8 cellular contexts compared by ENCODE assay signal in the genomic region with DNA sequence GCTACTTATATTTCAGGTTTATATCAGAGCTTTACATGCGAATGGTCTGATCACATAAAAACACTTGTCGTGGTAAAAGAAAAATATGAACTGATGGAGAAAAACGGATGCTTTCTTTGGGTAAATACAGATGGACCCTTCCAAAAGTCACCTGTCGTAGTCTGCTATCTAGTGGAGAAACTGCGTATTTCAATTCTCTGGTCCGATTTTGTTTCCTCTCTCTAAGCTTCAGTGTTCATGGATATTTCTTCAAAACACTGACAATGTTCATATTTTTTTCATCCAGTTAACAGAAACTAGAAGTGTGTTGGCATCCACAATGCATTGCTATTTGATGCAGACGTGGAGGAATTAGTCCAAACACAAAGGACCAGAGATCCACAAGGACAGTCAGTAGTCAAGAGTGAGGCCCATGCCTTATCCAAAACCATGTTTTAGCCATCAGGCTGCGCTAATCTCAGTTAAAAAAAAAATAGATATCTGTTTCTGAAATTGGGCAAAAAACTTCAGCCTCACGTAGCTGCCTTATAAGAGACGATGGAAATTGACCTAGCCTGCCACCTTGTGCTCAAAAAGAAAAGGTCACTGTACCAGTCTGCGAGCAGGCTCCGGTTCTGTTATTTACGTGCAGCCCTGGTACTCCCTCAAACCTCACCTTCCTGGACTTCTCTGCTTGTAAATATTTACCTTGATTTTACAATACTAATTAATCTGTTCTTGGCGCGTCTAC. TPM values are rescaled to one million over a fixed set of nuclear protein-coding genes. Genes with fewer than 3 reads are reported as not detected.
A peak's percentile ranks its signal among the peaks of the same experiment; 100 is the strongest.
DNase-seq lines count a peak whose midpoint lies in the region; ATAC-seq and TF ChIP-seq lines count a peak whose summit lies in the region.

No MANE protein-coding gene starts in this region.

- peak overlapping the region; percentile 94 for H2AFZ ChIP-seq in OCI-LY3 (ENCODE audit: low read depth, low read length)

- peaks cover 21% of the 10 kb centered on the region for H3K27me3 ChIP-seq in OCI-LY3 (ENCODE audit: low read depth, low read length)
- no peaks in the 10 kb centered on the region for H3K27me3 ChIP-seq in right cardiac atrium (ENCODE audit: control insufficient read depth, insufficient read depth)
- H3K27me3 ChIP-seq in psoas muscle (ENCODE audit: insufficient read depth in 3 of 3, low read length in 2 of 3) = no peaks in the 10 kb centered on the region

- H3K79me2 ChIP-seq in OCI-LY3 (ENCODE audit: low read length) = no peaks in the 10 kb centered on the region

- WGBS in right cardiac atrium = 13% methylated on average over 15 of the region's 15 CpGs
- WGBS in psoas muscle, 3 donors = 10 to 14% (median 11%) methylated on average over 15 of the region's 15 CpGs

- H3K9me3 ChIP-seq in OCI-LY3 (ENCODE audit: insufficient read depth, low read length) (no peaks in the 10 kb centered on the region), right cardiac atrium (ENCODE audit: control insufficient read depth, low read length) (no peaks in the 10 kb centered on the region), psoas muscle (no peaks in the 10 kb centered on the region)

- ATAC-seq in GM19452 (IDR thresholded peaks at IDR 0.05; ENCODE audit: unreplicated experiment) = peak; percentile 91
- ATAC-seq in right cardiac atrium = peak; percentile 85 to 88
- peak; percentile 60 to 85 (median 72) for ATAC-seq in psoas muscle
- no peak for ATAC-seq in HG03378 (IDR thresholded peaks at IDR 0.05; ENCODE audit: unreplicated experiment)

- no peaks in the 10 kb centered on the region for H3K36me3 ChIP-seq in OCI-LY3 (replicated peaks; ENCODE audit: low read depth, low read length)
- no peaks in the 10 kb centered on the region for H3K36me3 ChIP-seq in psoas muscle (ENCODE audit: insufficient read depth in 1 of 2, low read depth in 1 of 2)

- no peak overlapping the region for H3K27ac ChIP-seq in OCI-LY3 (ENCODE audit: low read length)
- H3K27ac ChIP-seq in right cardiac atrium (ENCODE audit: low read length) = no peak overlapping the region
- no peak overlapping the region for H3K27ac ChIP-seq in psoas muscle

- peaks cover 22% of the 10 kb centered on the region for H3K4me1 ChIP-seq in OCI-LY3 (ENCODE audit: low read length)
- no peaks in the 10 kb centered on the region for H3K4me1 ChIP-seq in right cardiac atrium (ENCODE audit: control insufficient read depth, insufficient read depth, low read length)
- no peaks in the 10 kb centered on the region for H3K4me1 ChIP-seq in psoas muscle

- TF ChIP-seq CTCF in OCI-LY3 (IDR thresholded peaks at IDR 0.05; ENCODE audit: low read depth, low read length) (peak; percentile 63), psoas muscle (IDR thresholded peaks at IDR 0.05) (peak; percentile 57)

- intact Hi-C loops in right cardiac atrium (cut with DNase I) (loop anchor here (5.0 to 10.0 kb wide), 6 partner anchors 166 to 474 kb away; no protein-coding TSS in a partner anchor), psoas muscle (cut with DNase I) (loop anchor here in 1 of 2 donors (5.0 kb wide), 2 partner anchors 296 to 491 kb away; no protein-coding TSS in a partner anchor)

- H3K4me2 ChIP-seq in OCI-LY3 (ENCODE audit: low read length) = peak overlapping the region; percentile 93

- peak; percentile 3 for DNase-seq in DMS114 treated with DMSO at 0.1 percent for 48 hours (lab: John Stamatoyannopoulos, UW; ENCODE audit: unreplicated experiment)
- DNase-seq in HK-2 (ENCODE audit: unreplicated experiment) = peak; percentile 37
- peak; percentile 57 for DNase-seq in amniotic stem cell (lab: John Stamatoyannopoulos, UW)
- peak in 1 of 3 donors; percentile 59 for DNase-seq in right cardiac atrium
- DNase-seq in psoas muscle = no peak

- H3K4me3 ChIP-seq in OCI-LY3 (ENCODE audit: low read length) (peak overlapping the region; percentile 78), right cardiac atrium (ENCODE audit: low read length) (peak overlapping the region; percentile 33), psoas muscle (peak overlapping the region; percentile 26)

- peak overlapping the region; percentile 54 for H3K9ac ChIP-seq in OCI-LY3 (ENCODE audit: low read length)

- H4K20me1 ChIP-seq in OCI-LY3 (ENCODE audit: insufficient read depth, low read length) = no peaks in the 10 kb centered on the region

RNA-seq across cellular contexts. Expression of gene MEPE, which starts 16.0 kb away (rescaled TPM):
- total RNA-seq in right cardiac atrium (not detected), psoas muscle (not detected)
- polyA plus RNA-seq in right cardiac atrium (not detected), psoas muscle (not detected)

RNA-seq across cellular contexts. Expression of gene IBSP, which starts 49.4 kb away (rescaled TPM):
- not detected for total RNA-seq in right cardiac atrium
- 0.07 TPM for polyA plus RNA-seq in right cardiac atrium
- total RNA-seq in psoas muscle = not detected
- polyA plus RNA-seq in psoas muscle = not detected

Comparison
In these comparisons a context has a peak if more than half of its experiments do, and no peak if none do; other contexts are left out.
1. DNase-seq: peak in DMS114 treated with DMSO at 0.1 percent for 48 hours (single experiment), HK-2 (single experiment) and amniotic stem cell (single experiment); none in psoas muscle (0 of 2).
2. H3K4me3 ChIP-seq: peak in every context shown above with its lines; median percentile 78 in OCI-LY3; 33 in right cardiac atrium; 26 in psoas muscle.